10 cellular contexts compared by ENCODE assay signal in the genomic region with DNA sequence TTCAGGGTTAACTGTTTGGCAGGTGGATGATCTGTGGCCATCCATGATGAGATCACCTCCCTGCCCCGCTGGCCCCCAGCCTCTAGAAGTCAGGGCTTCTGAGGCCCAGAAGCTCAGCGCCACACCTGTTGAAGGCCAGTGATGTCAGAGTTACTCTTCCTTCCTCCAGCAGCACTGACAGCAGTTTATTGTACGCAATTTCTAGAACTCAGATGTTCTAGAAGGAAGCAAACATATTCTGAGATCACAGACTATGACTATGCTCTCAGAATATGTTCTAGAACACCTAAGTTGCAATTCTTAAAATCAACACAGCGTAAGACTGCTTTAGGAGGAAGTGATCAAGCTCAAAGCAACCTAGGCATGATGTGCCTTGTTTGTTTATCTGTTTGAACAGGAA.
DNase-seq lines count a peak whose midpoint lies in the region; ATAC-seq, FAIRE-seq and TF ChIP-seq lines count a peak whose summit lies in the region.
"Had no signal": no experiment of that assay in that cellular context is flagged by ENCODE, and none has a peak within 500 bp of the region (broad histone marks: within the 10 kb centered on the region; RNA-seq: fewer than 3 reads in every experiment).

No MANE protein-coding gene starts in this region.

- TF ChIP-seq POLR2A in A549 (IDR thresholded peaks at IDR 0.05; ENCODE audit: low read length) (no peak), adrenal gland (IDR thresholded peaks at IDR 0.05) (no peak)

- DNase-seq in A549 (ENCODE audit: low read depth in 1 of 2, low spot score in 1 of 2) (peak in 1 of 2 experiments; percentile 77), adrenal gland (peak in 6 of 7 donors; percentile 54 to 76 (median 72)), lower lobe of right lung (no peak), NCI-H187 treated with DMSO at 0.1 percent for 48 hours (lab: John Stamatoyannopoulos, UW) (no peak), NCI-H69 (lab: John Stamatoyannopoulos, UW) (no peak)
- DNase-seq: islet precursor cell, RPMI8226 had no signal

- CTCF ChIA-PET in A549 (lab: Yijun Ruan, JAX), result interaction anchor here (0.7 to 6.3 kb wide), 8 partner anchors 8 to 110 kb away, joined by 3 to 54 read pairs (median 10); no protein-coding TSS in a partner anchor

- H3K27me3 ChIP-seq in adrenal gland (no peaks in the 10 kb centered on the region), lower lobe of right lung (ENCODE audit: low read depth) (no peaks in the 10 kb centered on the region)

- POLR2A ChIA-PET in A549 (lab: Yijun Ruan, JAX), result interaction anchor here (1.0 to 2.4 kb wide), 7 partner anchors 9 to 33 kb away, joined by 3 to 7 read pairs (median 5); no protein-coding TSS in a partner anchor

- no peak for FAIRE-seq in A549 (lab: Jason Lieb, UNC)

- no peak for TF ChIP-seq RAD21 in A549 (conservative IDR thresholded peaks at IDR 0.05 in 1 of 2, IDR thresholded peaks at IDR 0.05 in 1 of 2)

- peak; percentile 50 to 56 for ATAC-seq in A549
- ATAC-seq in HG02870 (IDR thresholded peaks at IDR 0.05; ENCODE audit: unreplicated experiment), result peak; percentile 29
- ATAC-seq in lower lobe of right lung, result peak; percentile 55 to 70
- no peak for ATAC-seq in HG03521 (IDR thresholded peaks at IDR 0.05; ENCODE audit: unreplicated experiment)
- ATAC-seq in GM19452 (IDR thresholded peaks at IDR 0.05; ENCODE audit: unreplicated experiment), result no peak

- H3K4me3 ChIP-seq in A549 (no peak overlapping the region), adrenal gland (no peak overlapping the region), lower lobe of right lung (no peak overlapping the region)

- no peaks in the 10 kb centered on the region for H3K9me3 ChIP-seq in A549
- H3K9me3 ChIP-seq in adrenal gland (replicated peaks in 1 of 3), result no peaks in the 10 kb centered on the region
- H3K9me3 ChIP-seq in lower lobe of right lung, result no peaks in the 10 kb centered on the region

- WGBS in A549 (ENCODE audit: missing lambda C conversion rate), result 13% methylated on average over 4 of the region's 4 CpGs
- 33 to 46% (median 41%) methylated on average over 4 of the region's 4 CpGs for WGBS in adrenal gland, 4 donors

- no peak for TF ChIP-seq CTCF in A549 (IDR thresholded peaks at IDR 0.05)
- no peak for TF ChIP-seq CTCF in adrenal gland (IDR thresholded peaks at IDR 0.05)
- TF ChIP-seq CTCF in lower lobe of right lung (IDR thresholded peaks at IDR 0.05), result no peak

- TF ChIP-seq EP300 in A549 (IDR thresholded peaks at IDR 0.05), result peak in 1 of 2 experiments; percentile 20; a peak in 1 of 5 replicates

- peak overlapping the region; percentile 75 to 85 for H3K27ac ChIP-seq in A549
- peak overlapping the region in 4 of 5 donors; percentile 14 to 61 (median 30) for H3K27ac ChIP-seq in adrenal gland
- peak overlapping the region; percentile 60 for H3K27ac ChIP-seq in lower lobe of right lung

- H3K4me2 ChIP-seq in A549, result peak overlapping the region; percentile 52

- intact Hi-C loops in adrenal gland (cut with DNase I), result no loop called here
- intact Hi-C loops in lower lobe of right lung (cut with DNase I), result no loop called here

- no peaks in the 10 kb centered on the region for H3K36me3 ChIP-seq in adrenal gland (replicated peaks in 1 of 2)
- H3K36me3 ChIP-seq in lower lobe of right lung, result peaks cover 28% of the 10 kb centered on the region

- peaks cover 83% of the 10 kb centered on the region for H3K4me1 ChIP-seq in A549
- H3K4me1 ChIP-seq in adrenal gland (replicated peaks in 1 of 2), result peaks cover 11 to 45% of the 10 kb centered on the region in 2 donors
- peaks cover 41% of the 10 kb centered on the region for H3K4me1 ChIP-seq in lower lobe of right lung

TF ChIP-seq in A549, 52 proteins besides CTCF, POLR2A, EP300 and RAD21:
- TF ChIP-seq RCOR1 (IDR thresholded peaks at IDR 0.05; ENCODE audit: low read depth, low read length), result no peak
- TF ChIP-seq, protein P1, sequence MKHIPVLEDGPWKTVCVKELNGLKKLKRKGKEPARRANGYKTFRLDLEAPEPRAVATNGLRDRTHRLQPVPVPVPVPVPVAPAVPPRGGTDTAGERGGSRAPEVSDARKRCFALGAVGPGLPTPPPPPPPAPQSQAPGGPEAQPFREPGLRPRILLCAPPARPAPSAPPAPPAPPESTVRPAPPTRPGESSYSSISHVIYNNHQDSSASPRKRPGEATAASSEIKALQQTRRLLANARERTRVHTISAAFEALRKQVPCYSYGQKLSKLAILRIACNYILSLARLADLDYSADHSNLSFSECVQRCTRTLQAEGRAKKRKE (CRISPR knock-in tag; IDR thresholded peaks at IDR 0.05; ENCODE audit: low read depth), result no peak
- no peak for TF ChIP-seq NR3C1 (IDR thresholded peaks at IDR 0.05)
- no peak for TF ChIP-seq FOSL2 (IDR thresholded peaks at IDR 0.05)
- peak; percentile 70 for TF ChIP-seq FOSL2 (CRISPR knock-in tag; IDR thresholded peaks at IDR 0.05)
- TF ChIP-seq, protein P2, sequence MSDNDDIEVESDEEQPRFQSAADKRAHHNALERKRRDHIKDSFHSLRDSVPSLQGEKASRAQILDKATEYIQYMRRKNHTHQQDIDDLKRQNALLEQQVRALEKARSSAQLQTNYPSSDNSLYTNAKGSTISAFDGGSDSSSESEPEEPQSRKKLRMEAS (IDR thresholded peaks at IDR 0.05), result 0 out of 2 replicates have a peak, but pooled peaks have one; percentile 29

Comparison
In these comparisons a context has a peak if more than half of its experiments do, and no peak if none do; other contexts are left out.
1. ATAC-seq: peak in A549 (2 of 2), HG02870 (single experiment) and lower lobe of right lung (2 of 2); none in HG03521 (single experiment) and GM19452 (single experiment).
2. DNase-seq: peak in adrenal gland (6 of 7); none in lower lobe of right lung (single experiment), NCI-H187 treated with DMSO at 0.1 percent for 48 hours (single experiment) and NCI-H69 (single experiment).
3. H3K27ac ChIP-seq: peak in every context shown above with its lines; median percentile 80 in A549; 60 in lower lobe of right lung; 30 in adrenal gland.